ENCODE assay signal across 9 cellular contexts in the genomic region with DNA sequence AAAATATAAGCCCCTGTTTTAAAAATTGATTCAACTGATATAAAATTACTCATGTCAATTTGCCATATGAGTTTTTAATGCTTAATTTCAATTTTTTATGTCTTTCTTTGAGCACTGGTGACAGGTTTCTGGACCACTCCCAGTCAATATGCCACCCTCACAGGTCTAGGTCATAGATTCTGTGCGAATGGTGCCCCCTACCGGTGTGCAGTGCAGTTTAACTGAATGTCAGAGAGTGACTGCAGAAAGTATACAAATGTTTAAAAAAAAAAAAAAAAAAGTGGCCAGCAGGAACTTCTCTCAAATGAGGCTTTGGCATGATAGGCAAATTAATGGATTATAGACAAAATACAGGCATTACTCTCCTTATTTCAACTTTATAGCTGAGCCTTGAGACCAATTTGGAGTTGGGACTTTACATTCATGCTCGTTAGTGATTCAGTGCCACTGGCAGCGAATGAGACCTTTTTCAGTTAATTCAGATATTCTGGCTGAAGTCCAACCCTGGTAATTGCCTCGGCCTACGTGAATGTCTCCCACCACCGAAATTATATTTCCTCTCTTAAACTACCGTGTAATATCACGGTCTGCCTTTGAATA.
DNase-seq lines count a peak whose midpoint lies in the region; ATAC-seq and TF ChIP-seq lines count a peak whose summit lies in the region.
"Had no signal": no experiment of that assay in that cellular context is flagged by ENCODE, and none has a peak within 500 bp of the region (broad histone marks: within the 10 kb centered on the region; RNA-seq: fewer than 3 reads in every experiment).

No MANE protein-coding gene starts in this region.

- H3F3A ChIP-seq in neural cell (ENCODE audit: insufficient read depth, low read length, poor library complexity, severe bottlenecking) = no peaks in the 10 kb centered on the region

- H3K36me3 ChIP-seq in colonic mucosa (no peaks in the 10 kb centered on the region), neural cell (ENCODE audit: insufficient read depth, low read length) (no peaks in the 10 kb centered on the region)

- CTCF ChIA-PET in AG04449 (lab: Yijun Ruan, JAX) = interaction anchor here (0.7 to 1.2 kb wide), 6 partner anchors 11 to 194 kb away, joined by 3 to 6 read pairs (median 3); no protein-coding TSS in a partner anchor

- TF ChIP-seq RAD21 in neural cell (conservative IDR thresholded peaks at IDR 0.05) = peak; percentile 31

- intact Hi-C loops in colonic mucosa (cut with DNase I) = no loop called here

- H3K9me3 ChIP-seq in colonic mucosa (no peaks in the 10 kb centered on the region), neural cell (ENCODE audit: low read length) (no peaks in the 10 kb centered on the region)

- DNase-seq in AG04449 (ENCODE audit: low read depth, low spot score) (no peak), NCI-H748 treated with DMSO at 0.1 percent for 48 hours (lab: John Stamatoyannopoulos, UW) (peak; percentile 94), colonic mucosa (peak; percentile 62), NK-92 (lab: John Stamatoyannopoulos, UW; ENCODE audit: unreplicated experiment) (no peak)

- H3K27me3 ChIP-seq in colonic mucosa (no peaks in the 10 kb centered on the region), neural cell (ENCODE audit: insufficient read depth, low read depth, low read length) (no peaks in the 10 kb centered on the region)

- no peaks in the 10 kb centered on the region for H3K79me2 ChIP-seq in neural cell (replicated peaks; ENCODE audit: insufficient read depth, low read length)

- TF ChIP-seq EP300 in neural cell (conservative IDR thresholded peaks at IDR 0.05; ENCODE audit: poor library complexity, severe bottlenecking) = no peak

- POLR2A ChIA-PET in AG04449 (lab: Yijun Ruan, JAX) = no interaction called here

- ATAC-seq in HG02884 (IDR thresholded peaks at IDR 0.05; ENCODE audit: unreplicated experiment) = no peak
- no peak for ATAC-seq in GM21717 (IDR thresholded peaks at IDR 0.05; ENCODE audit: unreplicated experiment)

- peak; percentile 39 for TF ChIP-seq CTCF in AG04449 (IDR thresholded peaks at IDR 0.05; ENCODE audit: insufficient read depth, low read length, missing control alignments)
- peak; percentile 43 for TF ChIP-seq CTCF in GM12873 (IDR thresholded peaks at IDR 0.05; ENCODE audit: insufficient read depth, low read depth, low read length, missing control alignments)
- peak; percentile 37 for TF ChIP-seq CTCF in colonic mucosa (IDR thresholded peaks at IDR 0.05)
- TF ChIP-seq CTCF in neural cell (IDR thresholded peaks at IDR 0.05; ENCODE audit: poor library complexity, severe bottlenecking) = no peak

- no peak overlapping the region for H3K27ac ChIP-seq in colonic mucosa
- H3K27ac ChIP-seq in neural cell (ENCODE audit: low read length) = no peak overlapping the region
- H3K27ac ChIP-seq: epithelial cell of prostate had no signal

- H3K4me3 ChIP-seq in AG04449 (ENCODE audit: low read depth, low read length) = no peak overlapping the region
- no peak overlapping the region for H3K4me3 ChIP-seq in colonic mucosa
- H3K4me3 ChIP-seq in neural cell (ENCODE audit: low read length) = no peak overlapping the region

- H2AFZ ChIP-seq in neural cell (ENCODE audit: low read depth, low read length) = no peak overlapping the region

- H3K4me1 ChIP-seq in colonic mucosa = no peaks in the 10 kb centered on the region

- H3K4me2 ChIP-seq in neural cell (ENCODE audit: low read length) = no peak overlapping the region

- no peaks in the 10 kb centered on the region for H4K20me1 ChIP-seq in neural cell (ENCODE audit: insufficient read depth)

- H3K9me2 ChIP-seq in neural cell (ENCODE audit: insufficient read depth, low read length) = no peaks in the 10 kb centered on the region

- H3K9ac ChIP-seq in colonic mucosa (ENCODE audit: low read depth in 2 of 2, low read length in 2 of 2) (no peak overlapping the region), neural cell (ENCODE audit: low read length) (no peak overlapping the region)

TF ChIP-seq in neural cell, 6 proteins besides CTCF, POLR2A, EP300 and RAD21:
- TF ChIP-seq TAF1 (IDR thresholded peaks at IDR 0.05; ENCODE audit: low read depth) = no peak
- no peak for TF ChIP-seq EZH2 (IDR thresholded peaks at IDR 0.05; ENCODE audit: borderline replicate concordance, insufficient read depth, low read length, poor library complexity, severe bottlenecking)
- no peak for TF ChIP-seq SMC3 (conservative IDR thresholded peaks at IDR 0.05; ENCODE audit: poor library complexity)
- TF ChIP-seq, protein P1, sequence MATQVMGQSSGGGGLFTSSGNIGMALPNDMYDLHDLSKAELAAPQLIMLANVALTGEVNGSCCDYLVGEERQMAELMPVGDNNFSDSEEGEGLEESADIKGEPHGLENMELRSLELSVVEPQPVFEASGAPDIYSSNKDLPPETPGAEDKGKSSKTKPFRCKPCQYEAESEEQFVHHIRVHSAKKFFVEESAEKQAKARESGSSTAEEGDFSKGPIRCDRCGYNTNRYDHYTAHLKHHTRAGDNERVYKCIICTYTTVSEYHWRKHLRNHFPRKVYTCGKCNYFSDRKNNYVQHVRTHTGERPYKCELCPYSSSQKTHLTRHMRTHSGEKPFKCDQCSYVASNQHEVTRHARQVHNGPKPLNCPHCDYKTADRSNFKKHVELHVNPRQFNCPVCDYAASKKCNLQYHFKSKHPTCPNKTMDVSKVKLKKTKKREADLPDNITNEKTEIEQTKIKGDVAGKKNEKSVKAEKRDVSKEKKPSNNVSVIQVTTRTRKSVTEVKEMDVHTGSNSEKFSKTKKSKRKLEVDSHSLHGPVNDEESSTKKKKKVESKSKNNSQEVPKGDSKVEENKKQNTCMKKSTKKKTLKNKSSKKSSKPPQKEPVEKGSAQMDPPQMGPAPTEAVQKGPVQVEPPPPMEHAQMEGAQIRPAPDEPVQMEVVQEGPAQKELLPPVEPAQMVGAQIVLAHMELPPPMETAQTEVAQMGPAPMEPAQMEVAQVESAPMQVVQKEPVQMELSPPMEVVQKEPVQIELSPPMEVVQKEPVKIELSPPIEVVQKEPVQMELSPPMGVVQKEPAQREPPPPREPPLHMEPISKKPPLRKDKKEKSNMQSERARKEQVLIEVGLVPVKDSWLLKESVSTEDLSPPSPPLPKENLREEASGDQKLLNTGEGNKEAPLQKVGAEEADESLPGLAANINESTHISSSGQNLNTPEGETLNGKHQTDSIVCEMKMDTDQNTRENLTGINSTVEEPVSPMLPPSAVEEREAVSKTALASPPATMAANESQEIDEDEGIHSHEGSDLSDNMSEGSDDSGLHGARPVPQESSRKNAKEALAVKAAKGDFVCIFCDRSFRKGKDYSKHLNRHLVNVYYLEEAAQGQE (IDR thresholded peaks at IDR 0.05; ENCODE audit: borderline replicate concordance) = no peak
- TF ChIP-seq POLR2AphosphoS5 (IDR thresholded peaks at IDR 0.05) = no peak
- TF ChIP-seq MXI1 (conservative IDR thresholded peaks at IDR 0.05; ENCODE audit: poor library complexity, severe bottlenecking) = no peak
TF ChIP-seq in neural cell: peak in this region for 0.

Comparison
In these comparisons a context has a peak if more than half of its experiments do, and no peak if none do; other contexts are left out.
1. DNase-seq: peak in NCI-H748 treated with DMSO at 0.1 percent for 48 hours (single experiment) and colonic mucosa (single experiment); none in AG04449 (single experiment) and NK-92 (single experiment).